ENCODE assay signal across 2 cellular contexts in genomic region chr16:546909-547770, GRCh38.
TF ChIP-seq lines count a peak whose summit lies in the region.

No MANE protein-coding gene starts in this region.

TF ChIP-seq in SK-N-SH, 30 proteins besides CTCF, POLR2A, EP300 and RAD21 (continued from another document):
- no peak for TF ChIP-seq IRF3 (IDR thresholded peaks at IDR 0.05; ENCODE audit: low read depth, low read length)
- no peak for TF ChIP-seq CHD2 (IDR thresholded peaks at IDR 0.05; ENCODE audit: low read length, partially characterized antibody)
- no peak for TF ChIP-seq GABPA (IDR thresholded peaks at IDR 0.05; ENCODE audit: low read depth)
- no peak for TF ChIP-seq EZH2phosphoT487 (IDR thresholded peaks at IDR 0.05; ENCODE audit: borderline replicate concordance, low read depth)
- TF ChIP-seq PBX3 (IDR thresholded peaks at IDR 0.05), result no peak
- TF ChIP-seq YY1 (IDR thresholded peaks at IDR 0.05; ENCODE audit: low read depth), result no peak

TF ChIP-seq in SK-N-SH treated with all-trans-retinoic acid at 6 μM for 48 hours, 23 proteins besides CTCF, POLR2A, EP300 and RAD21 (continued from another document):
- no peak for TF ChIP-seq POU6F1 (CRISPR knock-in tag; IDR thresholded peaks at IDR 0.05; ENCODE audit: borderline replicate concordance, low read depth)
- TF ChIP-seq ZNF565 (CRISPR knock-in tag; conservative IDR thresholded peaks at IDR 0.05; ENCODE audit: low read depth), result no peak
- no peak for TF ChIP-seq PPARA (CRISPR knock-in tag; IDR thresholded peaks at IDR 0.05; ENCODE audit: borderline replicate concordance)
- TF ChIP-seq TCF4 (CRISPR knock-in tag; IDR thresholded peaks at IDR 0.05; ENCODE audit: borderline replicate concordance), result no peak
TF ChIP-seq in SK-N-SH treated with all-trans-retinoic acid at 6 μM for 48 hours: peak in this region for 0.
